In genomic region chr17:1829579-1830257, GRCh38 we compare ENCODE assay signal across 1 cellular context.
TF ChIP-seq lines count a peak whose summit lies in the region.

Gene RPA1 (plus strand): TSS chr17:1830005. CDS start chr17:1830094, 89 bp downstream.
Gene SMYD4 (minus strand): TSS chr17:1829902. CDS start chr17:1827994, 1,908 bp downstream.

TF ChIP-seq in HepG2, 621 proteins besides CTCF, POLR2A, EP300 and RAD21 (continued from another document and continues in another):
- TF ChIP-seq ZNF318 (CRISPR knock-in tag; IDR thresholded peaks at IDR 0.05) (no peak), TBX2 (CRISPR knock-in tag; IDR thresholded peaks at IDR 0.05; ENCODE audit: borderline replicate concordance) (peak; percentile 11; the same call in 1 of the 2 replicates), FOSL1 (CRISPR knock-in tag; IDR thresholded peaks at IDR 0.05; ENCODE audit: borderline replicate concordance) (no peak), ATF3 (CRISPR knock-in tag; IDR thresholded peaks at IDR 0.05) (no peak), ZNF430 (CRISPR knock-in tag; IDR thresholded peaks at IDR 0.05) (no peak), ATF2 (CRISPR knock-in tag; IDR thresholded peaks at IDR 0.05) (no peak), FOXO1 (CRISPR knock-in tag; IDR thresholded peaks at IDR 0.05) (no peak), HNRNPK (IDR thresholded peaks at IDR 0.05; ENCODE audit: low read depth, low read length, poor library complexity, severe bottlenecking) (peak; percentile 60), ZNF574 (CRISPR knock-in tag; IDR thresholded peaks at IDR 0.05) (peak; percentile 64; the same call in 1 of the 2 replicates), NFAT5 (CRISPR knock-in tag; IDR thresholded peaks at IDR 0.05) (no peak), ZKSCAN5 (CRISPR knock-in tag; IDR thresholded peaks at IDR 0.05) (no peak), TFDP2 (CRISPR knock-in tag; IDR thresholded peaks at IDR 0.05) (no peak; the same call in none of the 2 replicates), CREM (IDR thresholded peaks at IDR 0.05) (no peak), CREM (CRISPR knock-in tag; IDR thresholded peaks at IDR 0.05) (no peak), GATA4 (IDR thresholded peaks at IDR 0.05; ENCODE audit: borderline replicate concordance, low read depth) (no peak), SP2 (CRISPR knock-in tag; IDR thresholded peaks at IDR 0.05) (peak; percentile 79), FUBP1 (CRISPR knock-in tag; IDR thresholded peaks at IDR 0.05; ENCODE audit: borderline replicate concordance) (no peak), SNAPC4 (CRISPR knock-in tag; IDR thresholded peaks at IDR 0.05) (no peak), LCORL (IDR thresholded peaks at IDR 0.05) (no peak), LCORL (CRISPR knock-in tag; IDR thresholded peaks at IDR 0.05) (no peak), ZSCAN21 (CRISPR knock-in tag; IDR thresholded peaks at IDR 0.05; ENCODE audit: borderline replicate concordance) (peak; percentile 76), ZNF546 (CRISPR knock-in tag; conservative IDR thresholded peaks at IDR 0.05) (no peak; the same call in 1 of the 2 replicates), NR0B2 (CRISPR knock-in tag; IDR thresholded peaks at IDR 0.05) (no peak; the same call in 1 of the 2 replicates)
